ENCODE assay signal across 27 cellular contexts in genomic region chr10:91571671-91572070, GRCh38.
DNase-seq lines count a peak whose midpoint lies in the region; ATAC-seq, FAIRE-seq and TF ChIP-seq lines count a peak whose summit lies in the region.
"Had no signal": no experiment of that assay in that cellular context is flagged by ENCODE, and none has a peak within 500 bp of the region (broad histone marks: within the 10 kb centered on the region; RNA-seq: fewer than 3 reads in every experiment).

No MANE protein-coding gene starts in this region.

- H3K9me1 ChIP-seq in K562 (ENCODE audit: control insufficient read depth, insufficient read depth, low read length) = no peaks in the 10 kb centered on the region

- TF ChIP-seq CTCF in SK-N-SH (IDR thresholded peaks at IDR 0.05) = no peak
- no peak for TF ChIP-seq CTCF in K562 (IDR thresholded peaks at IDR 0.05 in 2 of 3, conservative IDR thresholded peaks at IDR 0.05 in 1 of 3; ENCODE audit: insufficient read depth in 2 of 3, low read depth in 1 of 3, low read length in 3 of 3)
- no peak for TF ChIP-seq CTCF in colonic mucosa (IDR thresholded peaks at IDR 0.05)
- no peak for TF ChIP-seq CTCF in gastrocnemius medialis (IDR thresholded peaks at IDR 0.05 in 4 of 5, conservative IDR thresholded peaks at IDR 0.05 in 1 of 5)
- TF ChIP-seq CTCF in BE2C (IDR thresholded peaks at IDR 0.05; ENCODE audit: low read depth, low read length) = no peak

- H3K9me2 ChIP-seq in SK-N-SH = no peaks in the 10 kb centered on the region

- H3K4me2 ChIP-seq in SK-N-SH (no peak overlapping the region), K562 (ENCODE audit: insufficient read depth, low read length) (no peak overlapping the region)
- H3K4me2 ChIP-seq: BLaER1 had no signal

- H4K20me1 ChIP-seq in SK-N-SH (ENCODE audit: insufficient read depth) (no peaks in the 10 kb centered on the region), K562 (replicated peaks; ENCODE audit: control insufficient read depth, insufficient read depth, low read length) (no peaks in the 10 kb centered on the region)
- H4K20me1 ChIP-seq: BLaER1 had no signal

- no peak for DNase-seq in SK-N-SH
- DNase-seq in K562 (ENCODE audit: extremely low read depth in 1 of 4, low spot score in 3 of 4) = no peak
- DNase-seq in foreskin melanocyte = peak; percentile 95
- DNase-seq in colonic mucosa = no peak
- DNase-seq in gastrocnemius medialis = no peak
- no peak for DNase-seq in BE2C
- no peak for DNase-seq in midbrain (lab: John Stamatoyannopoulos, UW)
- DNase-seq: ACHN; CD4-positive, alpha-beta memory T cell; DMS 273 treated with DMSO at 0.1 percent for 48 hours; DMS79; GF-D8; Karpas-422; NCI-H1092; NCI-H1417 treated with DMSO at 0.1 percent for 48 hours; NCI-H1694 treated with DMSO at 0.1 percent for 48 hours; NCI-H2081; NCI-H2227 treated with DMSO at 0.1 percent for 48 hours; NCI-H69; SIG-M5 had no signal

- H3K9me3 ChIP-seq in SK-N-SH (no peaks in the 10 kb centered on the region), K562 (replicated peaks; ENCODE audit: control insufficient read depth, insufficient read depth, low read depth, low read length) (no peaks in the 10 kb centered on the region), colonic mucosa (no peaks in the 10 kb centered on the region), gastrocnemius medialis (no peaks in the 10 kb centered on the region), BE2C (no peaks in the 10 kb centered on the region)
- H3K9me3 ChIP-seq: BLaER1 had no signal

- H3K27ac ChIP-seq in SK-N-SH (ENCODE audit: low read depth in 2 of 2, low read length in 1 of 2) (no peak overlapping the region), K562 (ENCODE audit: extremely low read depth, low read depth, low read length) (no peak overlapping the region), colonic mucosa (no peak overlapping the region), gastrocnemius medialis (no peak overlapping the region)
- H3K27ac ChIP-seq: 22Rv1, BLaER1, HL-60 had no signal

- in situ Hi-C loops in K562 (cut with MboI) = no loop called here
- in situ Hi-C loops in gastrocnemius medialis (cut with MboI; ENCODE audit: low sequenced_read_pairs in 4 of 4) = no loop called here

- H2AFZ ChIP-seq in SK-N-SH (ENCODE audit: low read depth) (0 out of 2 replicates have a peak overlapping the region, but pooled peaks have one; percentile 39), K562 (ENCODE audit: low read depth, low read length) (0 out of 2 replicates have a peak overlapping the region, but pooled peaks have one; percentile 14)

- CTCF ChIA-PET in SK-N-SH (lab: Yijun Ruan, JAX) (no interaction called here), K562 (lab: Yijun Ruan, JAX; ENCODE audit: low intra/inter-chr PET ratio) (no interaction called here)

- ATAC-seq in SK-N-SH treated with all-trans-retinoic acid at 6 μM for 48 hours (no peak), K562 (no peak), gastrocnemius medialis (no peak)
- ATAC-seq: Panc1 had no signal

- H3K36me3 ChIP-seq in SK-N-SH (replicated peaks in 1 of 2; ENCODE audit: control insufficient read depth in 1 of 2, insufficient read depth in 2 of 2, low read length in 1 of 2) = no peaks in the 10 kb centered on the region
- no peaks in the 10 kb centered on the region for H3K36me3 ChIP-seq in K562 (ENCODE audit: control insufficient read depth, insufficient read depth, low read length)
- H3K36me3 ChIP-seq in colonic mucosa = no peaks in the 10 kb centered on the region
- H3K36me3 ChIP-seq in gastrocnemius medialis = no peaks in the 10 kb centered on the region
- H3K36me3 ChIP-seq in BE2C = no peaks in the 10 kb centered on the region
- H3K36me3 ChIP-seq: BLaER1 had no signal

- 77% methylated on average over 2 of the region's 2 CpGs for WGBS in SK-N-SH (ENCODE audit: low lambda C conversion rate)
- 45% methylated on average over 2 of the region's 2 CpGs for WGBS in K562 (ENCODE audit: insufficient coverage, low coverage, missing lambda C conversion rate)

- FAIRE-seq in K562 (lab: Jason Lieb, UNC) = no peak
- FAIRE-seq: GM12892, H54 had no signal

- H3K4me3 ChIP-seq in SK-N-SH (ENCODE audit: low read depth in 2 of 2, low read length in 1 of 2) (no peak overlapping the region), K562 (no peak overlapping the region), colonic mucosa (no peak overlapping the region), gastrocnemius medialis (no peak overlapping the region), BE2C (ENCODE audit: low read depth, low read length) (no peak overlapping the region)
- H3K4me3 ChIP-seq: BLaER1 had no signal

- no TSS peak for BruUV-seq in K562 (replicated peaks; lab: Mats Ljungman, UMichigan)

- TF ChIP-seq EP300 in SK-N-SH (IDR thresholded peaks at IDR 0.05; ENCODE audit: borderline replicate concordance in 1 of 2, low read depth in 1 of 2, low read length in 1 of 2) = no peak
- TF ChIP-seq EP300 in K562 (IDR thresholded peaks at IDR 0.05; ENCODE audit: low read length) = no peak

- H3K79me2 ChIP-seq in SK-N-SH (ENCODE audit: insufficient read depth) (no peaks in the 10 kb centered on the region), K562 (ENCODE audit: control insufficient read depth, insufficient read depth, low read length) (no peaks in the 10 kb centered on the region)

- TF ChIP-seq RAD21 in SK-N-SH (IDR thresholded peaks at IDR 0.05; ENCODE audit: low read length) = no peak
- no peak for TF ChIP-seq RAD21 in K562 (CRISPR knock-in tag; conservative IDR thresholded peaks at IDR 0.05 in 1 of 2, IDR thresholded peaks at IDR 0.05 in 1 of 2)

- no peak overlapping the region for H3K9ac ChIP-seq in SK-N-SH
- H3K9ac ChIP-seq in K562 (ENCODE audit: insufficient read depth in 1 of 2, low read depth in 2 of 2, low read length in 2 of 2) = no peak overlapping the region
- no peak overlapping the region for H3K9ac ChIP-seq in colonic mucosa (ENCODE audit: low read depth in 2 of 2, low read length in 2 of 2)
- H3K9ac ChIP-seq: BLaER1 had no signal

- H3K4me1 ChIP-seq in SK-N-SH (ENCODE audit: control insufficient read depth in 1 of 2, insufficient read depth in 2 of 2, low read depth in 1 of 2, low read length in 1 of 2) (peaks cover 0 to 17% of the 10 kb centered on the region in 2 experiments; a peak in 2 of 4 replicates), K562 (replicated peaks in 1 of 2; ENCODE audit: control insufficient read depth in 2 of 2, insufficient read depth in 2 of 2, low read length in 2 of 2) (peaks cover 0 to 23% of the 10 kb centered on the region in 2 experiments; a peak in 4 of 5 replicates), colonic mucosa (no peaks in the 10 kb centered on the region), gastrocnemius medialis (peaks cover 0 to 4% of the 10 kb centered on the region in 2 donors), BE2C (peaks cover 8% of the 10 kb centered on the region; the same call in 1 of the 2 replicates)

- POLR2A ChIA-PET in SK-N-SH (lab: Yijun Ruan, JAX) (no interaction called here), K562 (lab: Yijun Ruan, JAX) (no interaction called here)

- intact Hi-C loops in K562 (cut with micrococcal nuclease) (no loop called here), colonic mucosa (cut with DNase I) (no loop called here), gastrocnemius medialis (cut with DNase I; ENCODE audit: low total_unique reads) (no loop called here)

- H3F3A ChIP-seq in SK-N-SH (replicated peaks; ENCODE audit: insufficient read depth) = no peaks in the 10 kb centered on the region

- no peaks in the 10 kb centered on the region for H3K27me3 ChIP-seq in SK-N-SH (ENCODE audit: insufficient read depth)
- no peaks in the 10 kb centered on the region for H3K27me3 ChIP-seq in K562 (ENCODE audit: control insufficient read depth in 2 of 2, insufficient read depth in 2 of 2, low read length in 2 of 2)
- no peaks in the 10 kb centered on the region for H3K27me3 ChIP-seq in colonic mucosa
- no peaks in the 10 kb centered on the region for H3K27me3 ChIP-seq in gastrocnemius medialis
- H3K27me3 ChIP-seq in BE2C = no peaks in the 10 kb centered on the region
- H3K27me3 ChIP-seq: BLaER1 had no signal

- no peak for TF ChIP-seq POLR2A in K562 (conservative IDR thresholded peaks at IDR 0.05)
- TF ChIP-seq POLR2A in gastrocnemius medialis (IDR thresholded peaks at IDR 0.05) = no peak

TF ChIP-seq in SK-N-SH, 30 proteins besides CTCF, POLR2A, EP300 and RAD21:
- TF ChIP-seq RXRA (IDR thresholded peaks at IDR 0.05; ENCODE audit: borderline replicate concordance, low read depth) = no peak
- no peak for TF ChIP-seq YY1 (IDR thresholded peaks at IDR 0.05; ENCODE audit: low read depth)
- no peak for TF ChIP-seq JUND (IDR thresholded peaks at IDR 0.05)
- TF ChIP-seq FOXJ3 (CRISPR knock-in tag; IDR thresholded peaks at IDR 0.05) = no peak
- TF ChIP-seq GABPA (IDR thresholded peaks at IDR 0.05; ENCODE audit: low read depth) = no peak

TF ChIP-seq in SK-N-SH treated with all-trans-retinoic acid at 6 μM for 48 hours, 23 proteins besides CTCF, POLR2A, EP300 and RAD21:
- no peak for TF ChIP-seq BACH2 (CRISPR knock-in tag; IDR thresholded peaks at IDR 0.05; ENCODE audit: borderline replicate concordance)
- no peak for TF ChIP-seq ARNTL (CRISPR knock-in tag; IDR thresholded peaks at IDR 0.05; ENCODE audit: borderline replicate concordance, low read depth)
- TF ChIP-seq RARB (CRISPR knock-in tag; IDR thresholded peaks at IDR 0.05) = no peak
TF ChIP-seq in SK-N-SH treated with all-trans-retinoic acid at 6 μM for 48 hours: peak in this region for 0.

TF ChIP-seq in K562, 482 proteins besides CTCF, POLR2A, EP300 and RAD21 (continues in another document):
- TF ChIP-seq ZNF175 (CRISPR knock-in tag; IDR thresholded peaks at IDR 0.05; ENCODE audit: low read depth) (no peak), ZC3H8 (IDR thresholded peaks at IDR 0.05) (no peak), PHTF2 (CRISPR knock-in tag; IDR thresholded peaks at IDR 0.05) (no peak), SFPQ (IDR thresholded peaks at IDR 0.05; ENCODE audit: low read depth, low read length) (no peak)
